Comparison of ENCODE assay signal across 8 cellular contexts in the genomic region with DNA sequence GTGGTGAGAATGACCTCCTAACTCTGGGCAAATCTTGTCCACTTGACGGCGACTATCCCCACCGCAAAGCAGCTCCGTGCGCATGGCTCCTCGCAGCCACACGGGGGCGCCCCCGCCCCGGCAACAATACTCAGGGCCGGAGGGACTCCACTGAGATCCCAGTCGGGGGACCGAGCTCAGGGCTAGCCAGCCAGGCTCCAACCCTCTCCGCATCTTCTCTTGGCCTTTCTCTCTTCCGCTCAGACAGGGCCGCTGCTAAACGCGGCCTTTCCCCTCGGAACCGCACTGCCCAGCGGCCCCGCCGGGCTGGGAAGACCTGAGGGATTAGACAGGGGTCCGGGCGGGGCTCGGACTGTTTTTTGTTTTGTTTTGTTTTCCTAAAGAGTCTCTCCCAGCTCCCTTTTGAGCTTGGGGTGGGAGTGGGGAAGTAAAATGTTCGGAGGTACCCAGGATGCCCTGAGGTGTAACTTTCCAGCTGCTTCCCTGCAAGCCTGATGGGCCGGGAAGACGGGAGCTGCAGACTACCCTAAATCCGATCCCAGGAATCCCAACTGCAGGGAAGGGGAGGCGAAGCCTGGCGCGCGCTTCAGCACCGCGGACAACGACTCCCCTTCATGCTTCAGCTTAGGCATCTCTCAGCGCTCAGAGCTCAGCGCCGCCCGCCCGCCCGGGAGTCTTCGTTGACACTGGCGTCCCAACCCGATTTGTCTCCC. TPM values are rescaled to one million over a fixed set of nuclear protein-coding genes. Genes with fewer than 3 reads are reported as not detected.
DNase-seq lines count a peak whose midpoint lies in the region; ATAC-seq lines count a peak whose summit lies in the region.

No MANE protein-coding gene starts in this region.

- peaks cover 43% of the 10 kb centered on the region for H3K4me1 Mint-ChIP-seq in activated CD8-positive, alpha-beta T cell treated with anti-CD3 and anti-CD28 coated beads, Interleukin-2, amount 10 ng/mL, durations not matched to agents 7 days and 5 days (ENCODE audit: low read depth)

- H3K27ac Mint-ChIP-seq in activated CD8-positive, alpha-beta T cell treated with anti-CD3 and anti-CD28 coated beads, Interleukin-2, amount 10 ng/mL, durations not matched to agents 7 days and 5 days, result no peak overlapping the region

- ATAC-seq in GM19035 (IDR thresholded peaks at IDR 0.05; ENCODE audit: unreplicated experiment) (peak; percentile 67), HG03432 (IDR thresholded peaks at IDR 0.05; ENCODE audit: unreplicated experiment) (peak; percentile 73)
- ATAC-seq in activated CD8-positive, alpha-beta T cell treated with anti-CD3 and anti-CD28 coated beads, Interleukin-2, amount 10 ng/mL, durations not matched to agents 7 days and 5 days, result peak; percentile 74

- CTCF ChIA-PET in activated CD8-positive, alpha-beta T cell treated with anti-CD3 and anti-CD28 coated beads, Interleukin-2, amount 10 ng/mL, durations not matched to agents 7 days and 5 days (lab: Charles Lee), result interaction anchor here (0.5 to 12.3 kb wide), 69 partner anchors 8 to 506 kb away, joined by 3 to 243 read pairs (median 6); partner anchors contain the start of genes HPS6, NPM3 and OGA

- peaks cover 2% of the 10 kb centered on the region for H3K36me3 Mint-ChIP-seq in activated CD8-positive, alpha-beta T cell treated with anti-CD3 and anti-CD28 coated beads, Interleukin-2, amount 10 ng/mL, durations not matched to agents 7 days and 5 days (ENCODE audit: low read depth)

- DNase-seq in AG20443 (ENCODE audit: low spot score) (peak; percentile 88), NCI-H748 (lab: John Stamatoyannopoulos, UW; ENCODE audit: unreplicated experiment) (peak; percentile 81), medulla oblongata (ENCODE audit: extremely low spot score) (peak; percentile 93)
- DNase-seq in activated CD8-positive, alpha-beta T cell treated with anti-CD3 and anti-CD28 coated beads, Interleukin-2, amount 10 ng/mL, durations not matched to agents 7 days and 5 days, result peak; percentile 82
- DNase-seq in effector CD4-positive, alpha-beta T cell, result peak; percentile 60
- peak; percentile 62 for DNase-seq in stimulated activated CD8-positive, alpha-beta memory T cell treated with anti-CD3 and anti-CD28 coated beads, Interleukin-12 subunit alpha, Interleukin-12 subunit beta, amount 100 ng/mL, for 1 hour (ENCODE audit: low read depth)

- peak overlapping the region; percentile 74 for H3K4me3 Mint-ChIP-seq in activated CD8-positive, alpha-beta T cell treated with anti-CD3 and anti-CD28 coated beads, Interleukin-2, amount 10 ng/mL, durations not matched to agents 7 days and 5 days

- no peaks in the 10 kb centered on the region for H3K9me3 Mint-ChIP-seq in activated CD8-positive, alpha-beta T cell treated with anti-CD3 and anti-CD28 coated beads, Interleukin-2, amount 10 ng/mL, durations not matched to agents 7 days and 5 days (ENCODE audit: insufficient read depth)

- POLR2A ChIA-PET in activated CD8-positive, alpha-beta T cell treated with anti-CD3 and anti-CD28 coated beads, Interleukin-2, amount 10 ng/mL, durations not matched to agents 7 days and 5 days (lab: Charles Lee), result interaction anchor here (0.6 to 3.4 kb wide), 6 partner anchors 15 to 231 kb away, joined by 3 to 32 read pairs (median 4); partner anchors contain the start of gene OGA

- peaks cover 17% of the 10 kb centered on the region for H3K27me3 Mint-ChIP-seq in activated CD8-positive, alpha-beta T cell treated with anti-CD3 and anti-CD28 coated beads, Interleukin-2, amount 10 ng/mL, durations not matched to agents 7 days and 5 days (ENCODE audit: low read depth)

RNA-seq across cellular contexts. Expression of gene KCNIP2, which starts 2.7 kb away (rescaled TPM):
- 1 to 10 TPM; 1.9 to 2.7 TPM for total RNA-seq in activated CD8-positive, alpha-beta T cell treated with anti-CD3 and anti-CD28 coated beads, Interleukin-2, amount 10 ng/mL, durations not matched to agents 7 days and 5 days

RNA-seq across cellular contexts. Expression of gene OGA, which starts 22.7 kb away (rescaled TPM):
- total RNA-seq in activated CD8-positive, alpha-beta T cell treated with anti-CD3 and anti-CD28 coated beads, Interleukin-2, amount 10 ng/mL, durations not matched to agents 7 days and 5 days, result 100 to 1,000 TPM; 122 to 129 TPM

RNA-seq across cellular contexts. Expression of gene NPM3, which starts 57.7 kb away (rescaled TPM):
- total RNA-seq in activated CD8-positive, alpha-beta T cell treated with anti-CD3 and anti-CD28 coated beads, Interleukin-2, amount 10 ng/mL, durations not matched to agents 7 days and 5 days, result 10 to 100 TPM; 49.7 to 58.3 TPM

Comparison
In these comparisons a context has a peak if more than half of its experiments do, and no peak if none do; other contexts are left out.
1. Peak in every context shown above with its lines: DNase-seq and ATAC-seq.